Comparison of ENCODE assay signal across 8 cellular contexts in the genomic region with DNA sequence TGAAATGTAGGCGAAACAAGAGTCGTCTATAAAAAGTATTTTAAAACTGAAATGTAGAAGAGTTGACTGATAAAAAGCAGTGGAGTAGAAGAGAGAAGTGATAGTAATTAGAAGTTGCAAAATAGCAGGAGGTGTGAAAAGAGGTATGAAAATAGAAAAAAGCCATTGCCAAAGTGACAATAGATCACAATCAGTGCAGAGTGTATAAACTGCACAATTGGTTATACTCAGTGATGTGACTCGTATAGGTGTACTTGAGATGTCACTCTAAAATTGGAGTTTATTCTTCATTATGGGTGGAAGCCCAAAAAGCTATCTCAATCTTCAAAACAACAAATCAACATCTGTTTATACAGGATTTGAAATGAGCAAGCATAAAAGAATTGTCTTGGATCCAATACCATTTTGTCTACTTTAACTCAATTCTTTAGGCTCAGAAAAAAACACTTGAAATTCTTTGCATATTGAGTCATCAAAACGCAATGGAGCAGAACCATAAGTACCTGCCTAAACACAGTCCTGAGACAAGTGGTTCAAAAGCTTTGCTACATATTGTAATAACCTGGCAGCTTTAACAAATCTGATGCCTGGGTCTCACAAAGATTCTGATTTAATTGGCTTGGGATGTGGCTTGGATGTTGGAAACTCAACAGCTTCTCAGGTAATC. TPM values are rescaled to one million over a fixed set of nuclear protein-coding genes. Genes with fewer than 3 reads are reported as not detected.
A peak's percentile ranks its signal among the peaks of the same experiment; 100 is the strongest.
DNase-seq lines count a peak whose midpoint lies in the region; TF ChIP-seq lines count a peak whose summit lies in the region.

No MANE protein-coding gene starts in this region.

- H4K20me1 ChIP-seq in GM23248 (ENCODE audit: insufficient read depth), result no peaks in the 10 kb centered on the region; the same call in 1 of the 2 replicates

- WGBS in GM23248 (ENCODE audit: low coverage in 1 of 2, low lambda C conversion rate in 2 of 2, missing lambda C conversion rate in 2 of 2), 2 experiments, result 72 to 75% methylated on average over 4 of the region's 4 CpGs
- 72% methylated on average over 4 of the region's 4 CpGs for WGBS in prostate gland

- H3K9me3 ChIP-seq in GM23248 (ENCODE audit: low read depth) (no peaks in the 10 kb centered on the region), vagina (no peaks in the 10 kb centered on the region), uterus (no peaks in the 10 kb centered on the region), prostate gland (no peaks in the 10 kb centered on the region)

- H3K4me2 ChIP-seq in GM23248 (ENCODE audit: unreplicated experiment), result peak overlapping the region; percentile 16

- H3K79me2 ChIP-seq in GM23248 (ENCODE audit: insufficient read depth), result peaks cover 97% of the 10 kb centered on the region

- no peak overlapping the region for H3K9ac ChIP-seq in GM23248

- TF ChIP-seq POLR2A in vagina (IDR thresholded peaks at IDR 0.05), result no peak
- TF ChIP-seq POLR2A in uterus (IDR thresholded peaks at IDR 0.05), result no peak
- no peak for TF ChIP-seq POLR2A in prostate gland (IDR thresholded peaks at IDR 0.05)

- in situ Hi-C loops in GM23248 (cut with MboI), result no loop called here

- H3F3A ChIP-seq in GM23248 (ENCODE audit: insufficient read depth), result peaks cover 28% of the 10 kb centered on the region

- no peak overlapping the region for H3K27ac ChIP-seq in GM23248
- H3K27ac ChIP-seq in vagina, result no peak overlapping the region
- no peak overlapping the region for H3K27ac ChIP-seq in uterus
- H3K27ac ChIP-seq in prostate gland, result no peak overlapping the region

- DNase-seq in GM12865 (ENCODE audit: low read depth), result peak; percentile 56
- DNase-seq in GM23248, result peak; percentile 56
- DNase-seq in NCI-H1105 (lab: John Stamatoyannopoulos, UW), result peak; percentile 90
- peak; percentile 79 for DNase-seq in epithelial cell of proximal tubule (ENCODE audit: low read depth)
- DNase-seq in vagina (ENCODE audit: extremely low spot score in 2 of 2), result no peak
- no peak for DNase-seq in uterus
- DNase-seq in prostate gland (ENCODE audit: low spot score), result no peak
- DNase-seq in NCI-H1436 treated with DMSO at 0.1 percent for 48 hours (lab: John Stamatoyannopoulos, UW), result no peak

- H3K36me3 ChIP-seq in GM23248 (ENCODE audit: low read depth) (peaks cover 12% of the 10 kb centered on the region; the same call in 1 of the 2 replicates), vagina (no peaks in the 10 kb centered on the region), uterus (no peaks in the 10 kb centered on the region), prostate gland (no peaks in the 10 kb centered on the region)

- peaks cover 18% of the 10 kb centered on the region for H3K4me1 ChIP-seq in GM23248 (ENCODE audit: insufficient read depth)
- no peaks in the 10 kb centered on the region for H3K4me1 ChIP-seq in vagina
- no peaks in the 10 kb centered on the region for H3K4me1 ChIP-seq in uterus
- H3K4me1 ChIP-seq in prostate gland (replicated peaks), result no peaks in the 10 kb centered on the region

- H3K27me3 ChIP-seq in GM23248 (replicated peaks; ENCODE audit: insufficient read depth), result no peaks in the 10 kb centered on the region
- H3K27me3 ChIP-seq in vagina, result no peaks in the 10 kb centered on the region
- no peaks in the 10 kb centered on the region for H3K27me3 ChIP-seq in uterus
- no peaks in the 10 kb centered on the region for H3K27me3 ChIP-seq in prostate gland (replicated peaks; ENCODE audit: insufficient read depth)

- TF ChIP-seq CTCF in GM12865 (IDR thresholded peaks at IDR 0.05; ENCODE audit: insufficient read depth, low read depth, low read length, missing control alignments), result no peak
- no peak for TF ChIP-seq CTCF in epithelial cell of proximal tubule (conservative IDR thresholded peaks at IDR 0.05; ENCODE audit: low read depth, low read length)
- no peak for TF ChIP-seq CTCF in vagina (IDR thresholded peaks at IDR 0.05)
- TF ChIP-seq CTCF in uterus (IDR thresholded peaks at IDR 0.05), result no peak
- TF ChIP-seq CTCF in prostate gland (IDR thresholded peaks at IDR 0.05), result no peak

- intact Hi-C loops in vagina (cut with DNase I) (no loop called here), uterus (cut with DNase I; ENCODE audit: low total_unique reads) (no loop called here), prostate gland (cut with DNase I) (no loop called here)

- no peak overlapping the region for H2AFZ ChIP-seq in GM23248

- H3K4me3 ChIP-seq in GM12865 (ENCODE audit: low read depth, low read length), result no peak overlapping the region
- H3K4me3 ChIP-seq in GM23248, result no peak overlapping the region
- no peak overlapping the region for H3K4me3 ChIP-seq in epithelial cell of proximal tubule (ENCODE audit: low read depth, low read length)
- no peak overlapping the region for H3K4me3 ChIP-seq in vagina
- H3K4me3 ChIP-seq in uterus, result no peak overlapping the region
- H3K4me3 ChIP-seq in prostate gland, result no peak overlapping the region

- no peaks in the 10 kb centered on the region for H3K9me2 ChIP-seq in GM23248 (ENCODE audit: insufficient read depth)

RNA-seq across cellular contexts. Expression of gene IKBIP, which starts 8.8 kb away (rescaled TPM):
- 115 and 125 TPM in 2 replicates for total RNA-seq in GM23248 (2014; rRNA removed; shearing (Covaris generic))
- polyA plus RNA-seq in GM23248 (2016; fragmentation: Nextera tagmentation; extraction: Ambion mirVana), result 121 and 122 TPM in 2 replicates
- total RNA-seq in epithelial cell of proximal tubule (48.3 and 48.7 TPM in 2 replicates), vagina (7.6 TPM), uterus (10 to 100 TPM; 11.8 to 37.3 (median 18.0) TPM), prostate gland (1 to 10 TPM; 6.0 to 6.5 TPM)

RNA-seq across cellular contexts. Expression of gene APAF1, which starts 9.3 kb away (rescaled TPM):
- total RNA-seq in GM23248 (2014; rRNA removed; shearing (Covaris generic)), result 23.4 and 24.5 TPM in 2 replicates
- 6.8 and 8.3 TPM in 2 replicates for polyA plus RNA-seq in GM23248 (2016; fragmentation: Nextera tagmentation; extraction: Ambion mirVana)
- total RNA-seq in epithelial cell of proximal tubule, result 13.9 and 16.6 TPM in 2 replicates
- 12.8 TPM for total RNA-seq in vagina
- 10 to 100 TPM in 3 of 4 donors, 1 to 10 TPM in 1; 4.6 to 57.8 (median 14.6) TPM for total RNA-seq in uterus
- 10 to 100 TPM in 1 of 2 donors, 1 to 10 TPM in 1; 9.4 to 11.6 TPM for total RNA-seq in prostate gland

RNA-seq across cellular contexts. Expression of gene SLC25A3, which starts 42.3 kb away (rescaled TPM):
- 941 and 1,024 TPM in 2 replicates for total RNA-seq in GM23248 (2014; rRNA removed; shearing (Covaris generic))
- polyA plus RNA-seq in GM23248 (2016; fragmentation: Nextera tagmentation; extraction: Ambion mirVana), result 472 and 480 TPM in 2 replicates
- 671 and 903 TPM in 2 replicates for total RNA-seq in epithelial cell of proximal tubule
- 281 TPM for total RNA-seq in vagina
- total RNA-seq in uterus, result 100 to 1,000 TPM; 283 to 701 (median 315) TPM
- 100 to 1,000 TPM; 376 to 489 TPM for total RNA-seq in prostate gland

Comparison
In these comparisons a context has a peak if more than half of its experiments do, and no peak if none do; other contexts are left out.
1. DNase-seq: peak in GM12865 (single experiment), GM23248 (single experiment), NCI-H1105 (single experiment) and epithelial cell of proximal tubule (single experiment); none in vagina (0 of 2), uterus (0 of 2), prostate gland (single experiment) and NCI-H1436 treated with DMSO at 0.1 percent for 48 hours (single experiment).